Comparison of ENCODE assay signal across 24 cellular contexts in genomic region chr12:72075891-72076557, GRCh38.
DNase-seq lines count a peak whose midpoint lies in the region; ATAC-seq and TF ChIP-seq lines count a peak whose summit lies in the region.
"Had no signal": no experiment of that assay in that cellular context is flagged by ENCODE, and none has a peak within 500 bp of the region (broad histone marks: within the 10 kb centered on the region; RNA-seq: fewer than 3 reads in every experiment).

No MANE protein-coding gene starts in this region.

- H3K9me2 ChIP-seq in hepatocyte (replicated peaks; ENCODE audit: insufficient read depth) = no peaks in the 10 kb centered on the region

- no peak for TF ChIP-seq CTCF in hepatocyte (IDR thresholded peaks at IDR 0.05; ENCODE audit: poor library complexity)

- H4K20me1 ChIP-seq in hepatocyte (ENCODE audit: insufficient read depth, poor library complexity, severe bottlenecking) = no peaks in the 10 kb centered on the region

- no peak overlapping the region for H3K4me3 ChIP-seq in hepatocyte
- H3K4me3 ChIP-seq: gastrocnemius medialis had no signal

- no peak overlapping the region for H2AFZ ChIP-seq in hepatocyte

- H3K79me2 ChIP-seq in hepatocyte = no peaks in the 10 kb centered on the region

- no peaks in the 10 kb centered on the region for H3K36me3 ChIP-seq in hepatocyte (replicated peaks; ENCODE audit: insufficient read depth, low read depth)
- H3K36me3 ChIP-seq: gastrocnemius medialis had no signal

- H3K4me2 ChIP-seq in hepatocyte = no peak overlapping the region

- DNase-seq in D341Med (ENCODE audit: low spot score) = peak; percentile 26
- peak; percentile 83 for DNase-seq in NCI-H146 (lab: John Stamatoyannopoulos, UW)
- peak; percentile 68 for DNase-seq in SK-N-DZ (ENCODE audit: low spot score)
- DNase-seq in putamen (ENCODE audit: low spot score) = peak; percentile 44
- no peak for DNase-seq in stimulated activated naive CD4-positive, alpha-beta T cell (lab: John Stamatoyannopoulos, UW)
- no peak for DNase-seq in hepatocyte (ENCODE audit: low spot score)
- DNase-seq: activated CD4-positive, alpha-beta T cell treated with anti-CD3 and anti-CD28 coated beads for 4 hours; activated CD8-positive, alpha-beta memory T cell treated with anti-CD3 and anti-CD28 coated beads for 24 hours; activated gamma-delta T cell; activated T-cell treated with anti-CD3 and anti-CD28 coated beads, Interleukin-2, amount 50 U/mL, for 1 hour; dermis blood vessel endothelial cell; gastrocnemius medialis; HFFc6; IMR-90; left colon; NCI-H1048; NCI-H2107; NCI-H526; right cardiac atrium; RPMI8226; stimulated activated CD4-positive, alpha-beta T cell treated with anti-CD3 and anti-CD28 coated beads, Interleukin-2, amount 100 ng/mL, for 24 hours; trophoblast cell had no signal

- 90% methylated on average over 9 of the region's 9 CpGs for WGBS in hepatocyte (ENCODE audit: low lambda C conversion rate, missing lambda C conversion rate)

- no peaks in the 10 kb centered on the region for H3K9me3 ChIP-seq in hepatocyte (ENCODE audit: low read depth)
- H3K9me3 ChIP-seq: gastrocnemius medialis had no signal

- no peaks in the 10 kb centered on the region for H3K4me1 ChIP-seq in hepatocyte (ENCODE audit: insufficient read depth)
- H3K4me1 ChIP-seq: gastrocnemius medialis had no signal

- ATAC-seq in GM18858 (IDR thresholded peaks at IDR 0.05; ENCODE audit: unreplicated experiment) = no peak
- ATAC-seq: gastrocnemius medialis, left colon, right cardiac atrium had no signal

- H3K27ac ChIP-seq in hepatocyte = no peak overlapping the region
- H3K27ac ChIP-seq: C4-2B, gastrocnemius medialis had no signal

- H3K27me3 ChIP-seq in hepatocyte = no peaks in the 10 kb centered on the region
- H3K27me3 ChIP-seq: gastrocnemius medialis had no signal

Comparison
In these comparisons a context has a peak if more than half of its experiments do, and no peak if none do; other contexts are left out.
1. DNase-seq: peak in D341Med (single experiment), NCI-H146 (single experiment), SK-N-DZ (single experiment) and putamen (single experiment); none in stimulated activated naive CD4-positive, alpha-beta T cell (0 of 6) and hepatocyte (single experiment).